In genomic region chr11:10627816-10628215, GRCh38 we compare ENCODE assay signal across 25 cellular contexts. TPM values are rescaled to one million over a fixed set of nuclear protein-coding genes. Genes with fewer than 3 reads are reported as not detected.
"Had no signal": no experiment of that assay in that cellular context is flagged by ENCODE, and none has a peak within 500 bp of the region (broad histone marks: within the 10 kb centered on the region; RNA-seq: fewer than 3 reads in every experiment).

No MANE protein-coding gene starts in this region.

- H3K27ac ChIP-seq: heart right ventricle, lower lobe of right lung, VCaP had no signal

- H3K4me1 Mint-ChIP-seq: brain had no signal

- ATAC-seq: heart right ventricle; left lobe of liver; lower lobe of right lung; natural killer cell treated with Interleukin-12 subunit alpha and Interleukin-12 subunit beta and Interleukin-15 and Interleukin-18, amount 100 ng/mL, for 72 hours had no signal

- H3K27me3 ChIP-seq: heart right ventricle, uterus had no signal

- H3K4me3 Mint-ChIP-seq: activated naive CD8-positive, alpha-beta T cell; activated T-cell treated with anti-CD3 and anti-CD28 coated beads, Interleukin-2, amount 50 U/mL, for 72 hours; brain; natural killer cell treated with Interleukin-12 subunit alpha and Interleukin-12 subunit beta and Interleukin-15 and Interleukin-18, amount 100 ng/mL, for 72 hours had no signal

- H3K4me3 ChIP-seq: heart right ventricle, lower lobe of right lung, smooth muscle cell, uterus had no signal

- H3K9me3 ChIP-seq: heart right ventricle, lower lobe of right lung, uterus had no signal

- DNase-seq: activated CD4-positive, alpha-beta T cell treated with anti-CD3 and anti-CD28 coated beads, Interleukin-2, amount 50 U/mL, for 4 hours; activated naive CD4-positive, alpha-beta T cell treated with Interleukin-2 at 50 U/mL for 16 hours; activated T-cell treated with anti-CD3 and anti-CD28 coated beads for 4 hours; anterior cingulate cortex; caudate nucleus; foreskin fibroblast; heart right ventricle; kidney glomerular epithelial cell; lower lobe of right lung; mesendoderm; stimulated activated CD4-positive, alpha-beta T cell treated with anti-CD3 and anti-CD28 coated beads, Interleukin-1b, Interleukin-23, amount 100 ng/mL, for 48 hours; stimulated activated CD4-positive, alpha-beta T cell treated with anti-CD3 and anti-CD28 coated beads, Interleukin-4, amount 100 ng/mL, for 4 hours; stimulated activated CD8-positive, alpha-beta memory T cell treated with anti-CD3 and anti-CD28 coated beads, Interleukin-4, amount 100 ng/mL, for 48 hours; trophoblast cell; uterus had no signal

- H3K27ac Mint-ChIP-seq: activated naive CD8-positive, alpha-beta T cell; activated T-cell treated with anti-CD3 and anti-CD28 coated beads, Interleukin-2, amount 50 U/mL, for 72 hours; brain; natural killer cell treated with Interleukin-12 subunit alpha and Interleukin-12 subunit beta and Interleukin-15 and Interleukin-18, amount 100 ng/mL, for 72 hours had no signal

- H3K9me3 Mint-ChIP-seq: activated T-cell treated with anti-CD3 and anti-CD28 coated beads, Interleukin-2, amount 50 U/mL, for 72 hours; natural killer cell treated with Interleukin-12 subunit alpha and Interleukin-12 subunit beta and Interleukin-15 and Interleukin-18, amount 100 ng/mL, for 72 hours had no signal

- H3K36me3 Mint-ChIP-seq: activated naive CD8-positive, alpha-beta T cell; brain; natural killer cell treated with Interleukin-12 subunit alpha and Interleukin-12 subunit beta and Interleukin-15 and Interleukin-18, amount 100 ng/mL, for 72 hours had no signal

- H3K36me3 ChIP-seq: heart right ventricle, lower lobe of right lung, uterus had no signal

RNA-seq across cellular contexts. Expression of gene LYVE1, which starts 59.4 kb away (rescaled TPM):
- total RNA-seq: activated T-cell treated with anti-CD3 and anti-CD28 coated beads, Interleukin-2, amount 50 U/mL, for 72 hours; myocyte; natural killer cell treated with Interleukin-12 subunit alpha and Interleukin-12 subunit beta and Interleukin-15 and Interleukin-18, amount 100 ng/mL, for 72 hours; osteoblast; smooth muscle cell; T-helper 1 cell treated with Interleukin-12 subunit alpha and Interleukin-12 subunit beta and Interleukin-4 antibody, amounts not matched to agents 30 ng/mL and 1 ng/mL, for 36 hours had no signal
